8 cellular contexts compared by ENCODE assay signal in genomic region chr10:95406651-95407280, GRCh38.
A peak's percentile ranks its signal among the peaks of the same experiment; 100 is the strongest.
DNase-seq lines count a peak whose midpoint lies in the region; ATAC-seq and TF ChIP-seq lines count a peak whose summit lies in the region.
"Had no signal": no experiment of that assay in that cellular context is flagged by ENCODE, and none has a peak within 500 bp of the region (broad histone marks: within the 10 kb centered on the region; RNA-seq: fewer than 3 reads in every experiment).

No MANE protein-coding gene starts in this region.

- H3K9me3 ChIP-seq in CD8-positive, alpha-beta T cell (ENCODE audit: low read length) = no peaks in the 10 kb centered on the region

- no peak for TF ChIP-seq CTCF in MCF 10A (IDR thresholded peaks at IDR 0.05; ENCODE audit: unreplicated experiment)
- TF ChIP-seq CTCF in CD8-positive, alpha-beta T cell (IDR thresholded peaks at IDR 0.05) = no peak

- H3K36me3 Mint-ChIP-seq in MCF 10A (ENCODE audit: insufficient read depth, unreplicated experiment) = no peaks in the 10 kb centered on the region
- H3K36me3 Mint-ChIP-seq in CD8-positive, alpha-beta T cell = no peaks in the 10 kb centered on the region
- no peaks in the 10 kb centered on the region for H3K36me3 Mint-ChIP-seq in activated CD4-positive, alpha-beta memory T cell treated with anti-CD3 and anti-CD28 coated beads for 36 hours

- H3K4me3 ChIP-seq in urinary bladder (ENCODE audit: low read depth, low read length) = no peak overlapping the region
- no peak overlapping the region for H3K4me3 ChIP-seq in CD8-positive, alpha-beta T cell (ENCODE audit: low read depth, low read length)

- peak overlapping the region; percentile 41 for H3K27ac ChIP-seq in urinary bladder (ENCODE audit: low read depth)
- no peak overlapping the region for H3K27ac ChIP-seq in CD8-positive, alpha-beta T cell (ENCODE audit: low read depth, low read length)

- H3K27ac Mint-ChIP-seq in MCF 10A (ENCODE audit: low read depth, unreplicated experiment) = no peak overlapping the region
- no peak overlapping the region for H3K27ac Mint-ChIP-seq in CD8-positive, alpha-beta T cell
- no peak overlapping the region for H3K27ac Mint-ChIP-seq in activated CD4-positive, alpha-beta memory T cell treated with anti-CD3 and anti-CD28 coated beads for 36 hours

- H3K4me1 Mint-ChIP-seq in MCF 10A (ENCODE audit: insufficient read depth, unreplicated experiment) = peaks cover 10% of the 10 kb centered on the region
- no peaks in the 10 kb centered on the region for H3K4me1 Mint-ChIP-seq in CD8-positive, alpha-beta T cell (ENCODE audit: low read depth)
- no peaks in the 10 kb centered on the region for H3K4me1 Mint-ChIP-seq in activated CD4-positive, alpha-beta memory T cell treated with anti-CD3 and anti-CD28 coated beads for 36 hours (ENCODE audit: low read depth)

- peak; percentile 92 for ATAC-seq in left lobe of liver
- ATAC-seq in CD8-positive, alpha-beta T cell = no peak
- ATAC-seq: Panc1 had no signal

- DNase-seq in NCI-H2029 (lab: John Stamatoyannopoulos, UW) (peak; percentile 43), MCF 10A (ENCODE audit: unreplicated experiment) (peak; percentile 88), left lobe of liver (ENCODE audit: low spot score) (peak; percentile 89)
- DNase-seq in stimulated activated naive CD4-positive, alpha-beta T cell treated with Interleukin-2 at 50 U/mL for 16 hours (lab: John Stamatoyannopoulos, UW) = no peak
- no peak for DNase-seq in CD8-positive, alpha-beta T cell
- no peak for DNase-seq in activated CD4-positive, alpha-beta memory T cell treated with anti-CD3 and anti-CD28 coated beads for 36 hours

- H3K4me1 ChIP-seq in urinary bladder (ENCODE audit: insufficient read depth) = no peaks in the 10 kb centered on the region
- no peaks in the 10 kb centered on the region for H3K4me1 ChIP-seq in CD8-positive, alpha-beta T cell (ENCODE audit: insufficient read depth, low read length)

- BruUV-seq in MCF 10A (replicated peaks; lab: Mats Ljungman, UMichigan) = no TSS peak

- no peaks in the 10 kb centered on the region for H3K27me3 Mint-ChIP-seq in MCF 10A (ENCODE audit: insufficient read depth, unreplicated experiment)
- H3K27me3 Mint-ChIP-seq in CD8-positive, alpha-beta T cell (ENCODE audit: low read depth) = no peaks in the 10 kb centered on the region
- H3K27me3 Mint-ChIP-seq in activated CD4-positive, alpha-beta memory T cell treated with anti-CD3 and anti-CD28 coated beads for 36 hours = no peaks in the 10 kb centered on the region

- H3K27me3 ChIP-seq in CD8-positive, alpha-beta T cell (ENCODE audit: insufficient read depth, low read length) = peaks cover 4% of the 10 kb centered on the region

- POLR2A ChIA-PET in MCF 10A (lab: Yijun Ruan, JAX) = interaction anchor here (1.1 to 1.3 kb wide), 2 partner anchors 13 to 24 kb away, joined by 3 read pairs; no protein-coding TSS in a partner anchor
- POLR2A ChIA-PET in CD8-positive, alpha-beta T cell (lab: Charles Lee) = no interaction called here
- POLR2A ChIA-PET in activated CD4-positive, alpha-beta memory T cell treated with anti-CD3 and anti-CD28 coated beads for 36 hours (lab: Charles Lee) = interaction anchor here (1.3 kb wide), 1 partner anchor 23 kb away, joined by 4 read pairs; no protein-coding TSS in a partner anchor

- no peaks in the 10 kb centered on the region for H3K9me3 Mint-ChIP-seq in MCF 10A (ENCODE audit: unreplicated experiment)
- H3K9me3 Mint-ChIP-seq in CD8-positive, alpha-beta T cell = no peaks in the 10 kb centered on the region
- no peaks in the 10 kb centered on the region for H3K9me3 Mint-ChIP-seq in activated CD4-positive, alpha-beta memory T cell treated with anti-CD3 and anti-CD28 coated beads for 36 hours

- H3K36me3 ChIP-seq in urinary bladder (ENCODE audit: insufficient read depth) = no peaks in the 10 kb centered on the region
- no peaks in the 10 kb centered on the region for H3K36me3 ChIP-seq in CD8-positive, alpha-beta T cell (ENCODE audit: insufficient read depth, low read length)

- CTCF ChIA-PET in MCF 10A (lab: Yijun Ruan, JAX) = interaction anchor here (0.6 to 9.0 kb wide), 6 partner anchors 24 to 204 kb away, joined by 3 to 68 read pairs (median 4); no protein-coding TSS in a partner anchor
- CTCF ChIA-PET in CD8-positive, alpha-beta T cell (lab: Charles Lee) = no interaction called here
- CTCF ChIA-PET in activated CD4-positive, alpha-beta memory T cell treated with anti-CD3 and anti-CD28 coated beads for 36 hours (lab: Charles Lee) = interaction anchor here (1.2 kb wide), 1 partner anchor 44 kb away, joined by 3 read pairs; no protein-coding TSS in a partner anchor

- intact Hi-C loops in MCF 10A (cut with micrococcal nuclease) = no loop called here
- intact Hi-C loops in CD8-positive, alpha-beta T cell (cut with DNase I, micrococcal nuclease) = no loop called here
- intact Hi-C loops in activated CD4-positive, alpha-beta memory T cell treated with anti-CD3 and anti-CD28 coated beads for 36 hours (cut with micrococcal nuclease) = no loop called here

- 48% methylated on average over 11 of the region's 11 CpGs for WGBS in urinary bladder

- no peak overlapping the region for H3K4me3 Mint-ChIP-seq in MCF 10A (ENCODE audit: unreplicated experiment)
- H3K4me3 Mint-ChIP-seq in CD8-positive, alpha-beta T cell = no peak overlapping the region
- H3K4me3 Mint-ChIP-seq in activated CD4-positive, alpha-beta memory T cell treated with anti-CD3 and anti-CD28 coated beads for 36 hours = no peak overlapping the region

Comparison
In these comparisons a context has a peak if more than half of its experiments do, and no peak if none do; other contexts are left out.
1. DNase-seq: peak in NCI-H2029 (single experiment), MCF 10A (single experiment) and left lobe of liver (single experiment); none in stimulated activated naive CD4-positive, alpha-beta T cell treated with Interleukin-2 at 50 U/mL for 16 hours (single experiment), CD8-positive, alpha-beta T cell (0 of 7) and activated CD4-positive, alpha-beta memory T cell treated with anti-CD3 and anti-CD28 coated beads for 36 hours (single experiment).